9 cellular contexts compared by ENCODE assay signal in genomic region chr11:120339394-120339890, GRCh38. TPM values are rescaled to one million over a fixed set of nuclear protein-coding genes. Genes with fewer than 3 reads are reported as not detected.
DNase-seq lines count a peak whose midpoint lies in the region; ATAC-seq and TF ChIP-seq lines count a peak whose summit lies in the region.
"Had no signal": no experiment of that assay in that cellular context is flagged by ENCODE, and none has a peak within 500 bp of the region (broad histone marks: within the 10 kb centered on the region; RNA-seq: fewer than 3 reads in every experiment).

No MANE protein-coding gene starts in this region.

- ATAC-seq in CD8-positive, alpha-beta T cell, result peak; percentile 7
- peak; percentile 19 to 24 for ATAC-seq in naive thymus-derived CD8-positive, alpha-beta T cell
- no peak for ATAC-seq in GM21360 (IDR thresholded peaks at IDR 0.05; ENCODE audit: unreplicated experiment)
- ATAC-seq in GM19395 (IDR thresholded peaks at IDR 0.05; ENCODE audit: unreplicated experiment), result no peak
- ATAC-seq in GM18498 (IDR thresholded peaks at IDR 0.05; ENCODE audit: unreplicated experiment), result no peak
- no peak for ATAC-seq in HG03196 (IDR thresholded peaks at IDR 0.05; ENCODE audit: unreplicated experiment)

- no peak for TF ChIP-seq CTCF in CD8-positive, alpha-beta T cell (IDR thresholded peaks at IDR 0.05)

- no peak overlapping the region for H3K4me3 Mint-ChIP-seq in CD8-positive, alpha-beta T cell
- no peak overlapping the region for H3K4me3 Mint-ChIP-seq in naive thymus-derived CD8-positive, alpha-beta T cell
- H3K4me3 Mint-ChIP-seq: activated naive CD8-positive, alpha-beta T cell treated with anti-CD3 and anti-CD28 coated beads, Interleukin-2, amount 10 ng/mL, durations not matched to agents 7 days and 5 days had no signal

- H3K27me3 ChIP-seq in CD8-positive, alpha-beta T cell (ENCODE audit: insufficient read depth, low read length), result peaks cover 21% of the 10 kb centered on the region

- H3K4me1 ChIP-seq in CD8-positive, alpha-beta T cell (ENCODE audit: insufficient read depth, low read length), result peaks cover 37% of the 10 kb centered on the region

- peak in 1 of 7 experiments; percentile 11 for DNase-seq in CD8-positive, alpha-beta T cell
- DNase-seq in NCI-H526 treated with DMSO at 0.1 percent for 48 hours (lab: John Stamatoyannopoulos, UW), result peak; percentile 89
- peak; percentile 95 to 97 for DNase-seq in erythroblast (lab: John Stamatoyannopoulos, UW)
- DNase-seq in naive thymus-derived CD8-positive, alpha-beta T cell, result peak in 2 of 10 donors; percentile 19 to 24
- DNase-seq: activated naive CD8-positive, alpha-beta T cell treated with anti-CD3 and anti-CD28 coated beads, Interleukin-2, amount 10 ng/mL, durations not matched to agents 7 days and 5 days had no signal

- CTCF ChIA-PET in CD8-positive, alpha-beta T cell (lab: Charles Lee), result interaction anchor here (0.7 kb wide), 1 partner anchor 345 kb away, joined by 3 read pairs; no protein-coding TSS in a partner anchor

- peaks cover 47% of the 10 kb centered on the region for H3K27me3 Mint-ChIP-seq in CD8-positive, alpha-beta T cell (ENCODE audit: low read depth)
- peaks cover 32 to 59% (median 56%) of the 10 kb centered on the region in 5 donors for H3K27me3 Mint-ChIP-seq in naive thymus-derived CD8-positive, alpha-beta T cell

- peaks cover 2% of the 10 kb centered on the region for H3K36me3 Mint-ChIP-seq in CD8-positive, alpha-beta T cell
- peaks cover 0 to 22% (median 4%) of the 10 kb centered on the region in 3 donors for H3K36me3 Mint-ChIP-seq in naive thymus-derived CD8-positive, alpha-beta T cell

- H3K27ac Mint-ChIP-seq in CD8-positive, alpha-beta T cell, result no peak overlapping the region
- H3K27ac Mint-ChIP-seq in naive thymus-derived CD8-positive, alpha-beta T cell, result no peak overlapping the region
- H3K27ac Mint-ChIP-seq: activated naive CD8-positive, alpha-beta T cell treated with anti-CD3 and anti-CD28 coated beads, Interleukin-2, amount 10 ng/mL, durations not matched to agents 7 days and 5 days had no signal

- no peaks in the 10 kb centered on the region for H3K9me3 ChIP-seq in CD8-positive, alpha-beta T cell (ENCODE audit: low read length)

- H3K27ac ChIP-seq in CD8-positive, alpha-beta T cell (ENCODE audit: low read depth, low read length), result no peak overlapping the region

- intact Hi-C loops in CD8-positive, alpha-beta T cell (cut with DNase I, micrococcal nuclease), result loop anchor here (10.0 kb wide), 3 partner anchors 85 to 615 kb away; partner anchors contain the start of gene GRIK4 (in 1 of the 2)

- no peaks in the 10 kb centered on the region for H3K9me3 Mint-ChIP-seq in CD8-positive, alpha-beta T cell
- peaks cover 0 to 10% (median 0%) of the 10 kb centered on the region in 9 donors for H3K9me3 Mint-ChIP-seq in naive thymus-derived CD8-positive, alpha-beta T cell

- POLR2A ChIA-PET in CD8-positive, alpha-beta T cell (lab: Charles Lee), result no interaction called here
- POLR2A ChIA-PET in naive thymus-derived CD8-positive, alpha-beta T cell (lab: Charles Lee), result no interaction called here

- peak; percentile 91 for TF ChIP-seq POLR2A in erythroblast (IDR thresholded peaks at IDR 0.05; ENCODE audit: low read length)

- H3K4me3 ChIP-seq in CD8-positive, alpha-beta T cell (ENCODE audit: low read depth, low read length), result no peak overlapping the region

- H3K4me1 Mint-ChIP-seq in CD8-positive, alpha-beta T cell (ENCODE audit: low read depth), result peaks cover 41% of the 10 kb centered on the region
- H3K4me1 Mint-ChIP-seq in naive thymus-derived CD8-positive, alpha-beta T cell, result peaks cover 20 to 48% (median 37%) of the 10 kb centered on the region in 4 donors

- no peaks in the 10 kb centered on the region for H3K36me3 ChIP-seq in CD8-positive, alpha-beta T cell (ENCODE audit: insufficient read depth, low read length)

RNA-seq across cellular contexts. Expression of gene ARHGEF12, which starts 3.2 kb away (rescaled TPM):
- 1 to 10 TPM; 3.8 to 5.6 TPM for total RNA-seq in CD8-positive, alpha-beta T cell
- 1 to 10 TPM; 4.6 to 5.4 TPM for total RNA-seq in naive thymus-derived CD8-positive, alpha-beta T cell
- 1 to 10 TPM in 1 of 3 donors, under 1 TPM in 2; 0.76 to 1.4 (median 0.90) TPM for polyA plus RNA-seq in naive thymus-derived CD8-positive, alpha-beta T cell

RNA-seq across cellular contexts. Expression of gene TLCD5, which starts 14.3 kb away (rescaled TPM):
- under 1 TPM in 1 of 2 experiments, not detected in 1; 0.14 TPM for total RNA-seq in CD8-positive, alpha-beta T cell
- under 1 TPM in 1 of 2 experiments, not detected in 1; 0.80 TPM for total RNA-seq in naive thymus-derived CD8-positive, alpha-beta T cell
- polyA plus RNA-seq in naive thymus-derived CD8-positive, alpha-beta T cell, result not detected

Comparison
In these comparisons a context has a peak if more than half of its experiments do, and no peak if none do; other contexts are left out.
1. ATAC-seq: peak in CD8-positive, alpha-beta T cell (single experiment) and naive thymus-derived CD8-positive, alpha-beta T cell (2 of 2); none in GM21360 (single experiment), GM19395 (single experiment), GM18498 (single experiment) and HG03196 (single experiment).